ENCODE assay signal across 11 cellular contexts in the genomic region with DNA sequence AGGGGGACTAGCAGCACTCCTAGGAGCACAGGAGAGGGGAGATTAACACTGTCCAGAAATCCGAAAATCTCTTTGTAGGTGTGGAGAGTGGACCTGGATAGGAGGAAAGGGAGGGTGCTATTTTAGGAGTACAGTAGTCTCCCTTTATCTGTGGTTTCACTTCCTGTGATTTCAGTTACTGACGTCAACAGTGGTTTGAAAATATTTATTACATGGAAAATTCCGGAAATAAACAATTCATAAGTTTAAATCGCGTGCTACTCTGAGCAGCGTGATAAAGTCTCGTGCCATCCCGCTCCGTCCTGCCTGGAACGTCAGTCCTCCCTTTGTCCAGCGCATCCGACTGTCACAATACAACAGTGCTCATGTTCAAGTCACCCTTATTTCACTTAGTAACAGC. TPM values are rescaled to one million over a fixed set of nuclear protein-coding genes. Genes with fewer than 3 reads are reported as not detected.
DNase-seq lines count a peak whose midpoint lies in the region; ATAC-seq, FAIRE-seq and TF ChIP-seq lines count a peak whose summit lies in the region.
"Had no signal": no experiment of that assay in that cellular context is flagged by ENCODE, and none has a peak within 500 bp of the region (broad histone marks: within the 10 kb centered on the region; RNA-seq: fewer than 3 reads in every experiment).

No MANE protein-coding gene starts in this region.

- H3K4me3 ChIP-seq in lung (no peak overlapping the region), foreskin fibroblast (ENCODE audit: low read depth in 1 of 2, low read length in 2 of 2) (no peak overlapping the region)

- TF ChIP-seq CTCF in C4-2B (conservative IDR thresholded peaks at IDR 0.05) = no peak
- TF ChIP-seq CTCF in lung (IDR thresholded peaks at IDR 0.05; ENCODE audit: control extremely low read depth, extremely low read depth) = no peak
- no peak for TF ChIP-seq CTCF in foreskin fibroblast (IDR thresholded peaks at IDR 0.05; ENCODE audit: low read depth, low read length)

- peaks cover 4 to 6% of the 10 kb centered on the region in 2 donors for H3K4me1 ChIP-seq in lung (ENCODE audit: control insufficient read depth in 2 of 2, insufficient read depth in 2 of 2, low read length in 2 of 2)

- no peak for ATAC-seq in activated naive CD8-positive, alpha-beta T cell treated with anti-CD3 and anti-CD28 coated beads, Interleukin-2, amount 50 U/mL, for 24 hours
- ATAC-seq in lung (ENCODE audit: insufficient read depth, low FRiP score) = peak; percentile 68
- ATAC-seq in HG03097 (IDR thresholded peaks at IDR 0.05; ENCODE audit: low FRiP score, unreplicated experiment) = no peak

- H3K9me3 Mint-ChIP-seq in activated naive CD8-positive, alpha-beta T cell treated with anti-CD3 and anti-CD28 coated beads, Interleukin-2, amount 50 U/mL, for 24 hours = no peaks in the 10 kb centered on the region
- no peaks in the 10 kb centered on the region for H3K9me3 Mint-ChIP-seq in immature natural killer cell

- H3K36me3 Mint-ChIP-seq in activated naive CD8-positive, alpha-beta T cell treated with anti-CD3 and anti-CD28 coated beads, Interleukin-2, amount 50 U/mL, for 24 hours (ENCODE audit: low read depth) = no peaks in the 10 kb centered on the region
- H3K36me3 Mint-ChIP-seq in immature natural killer cell = peaks cover 5 to 8% (median 8%) of the 10 kb centered on the region in 3 donors

- H3K27ac Mint-ChIP-seq in activated naive CD8-positive, alpha-beta T cell treated with anti-CD3 and anti-CD28 coated beads, Interleukin-2, amount 50 U/mL, for 24 hours = peak overlapping the region; percentile 24
- H3K27ac Mint-ChIP-seq in immature natural killer cell = peak overlapping the region in 2 of 6 donors; percentile 8 to 54

- no peaks in the 10 kb centered on the region for H3K27me3 ChIP-seq in lung (ENCODE audit: control insufficient read depth, insufficient read depth)

- H3K36me3 ChIP-seq in lung (ENCODE audit: control insufficient read depth in 2 of 2, insufficient read depth in 2 of 2, low read length in 2 of 2) = no peaks in the 10 kb centered on the region

- H3K27ac ChIP-seq in C4-2B (peak overlapping the region; percentile 26), lung (ENCODE audit: low read depth in 1 of 2, low read length in 1 of 2) (peak overlapping the region in 1 of 2 donors; percentile 59)

- 43 to 70% methylated on average over 12 of the region's 12 CpGs for WGBS in lung, 2 donors

- no peak overlapping the region for H3K4me3 Mint-ChIP-seq in activated naive CD8-positive, alpha-beta T cell treated with anti-CD3 and anti-CD28 coated beads, Interleukin-2, amount 50 U/mL, for 24 hours
- no peak overlapping the region for H3K4me3 Mint-ChIP-seq in immature natural killer cell

- no peaks in the 10 kb centered on the region for H3K27me3 Mint-ChIP-seq in activated naive CD8-positive, alpha-beta T cell treated with anti-CD3 and anti-CD28 coated beads, Interleukin-2, amount 50 U/mL, for 24 hours
- peaks cover 0 to 12% (median 2%) of the 10 kb centered on the region in 3 donors for H3K27me3 Mint-ChIP-seq in immature natural killer cell (ENCODE audit: low read depth in 3 of 3)

- peak; percentile 64 for DNase-seq in HTR-8/SVneo (ENCODE audit: insufficient read length, low spot score)
- no peak for DNase-seq in activated naive CD8-positive, alpha-beta T cell treated with anti-CD3 and anti-CD28 coated beads, Interleukin-2, amount 50 U/mL, for 24 hours
- DNase-seq in lung (ENCODE audit: low spot score) = no peak
- no peak for DNase-seq in foreskin fibroblast
- DNase-seq in C1 segment of cervical spinal cord (lab: John Stamatoyannopoulos, UW) = no peak
- no peak for DNase-seq in immature natural killer cell
- DNase-seq: activated gamma-delta T cell, posterior cingulate gyrus, RPMI8226 had no signal

- FAIRE-seq in HTR-8/SVneo (lab: Jason Lieb, UNC) = peak; percentile 69

- H3K4me1 Mint-ChIP-seq in activated naive CD8-positive, alpha-beta T cell treated with anti-CD3 and anti-CD28 coated beads, Interleukin-2, amount 50 U/mL, for 24 hours = peaks cover 63% of the 10 kb centered on the region
- H3K4me1 Mint-ChIP-seq in immature natural killer cell = peaks cover 6 to 12% of the 10 kb centered on the region in 2 donors

- no peaks in the 10 kb centered on the region for H3K9me3 ChIP-seq in lung (ENCODE audit: control insufficient read depth in 2 of 2, insufficient read depth in 1 of 2, low read length in 1 of 2)

RNA-seq across cellular contexts. Expression of gene IL24, which starts 6.6 kb away (rescaled TPM):
- not detected for total RNA-seq in lung
- polyA plus RNA-seq in lung (1 to 10 TPM in 1 of 2 donors, under 1 TPM in 1; 0.67 to 8.7 TPM), immature natural killer cell (10 to 100 TPM in 2 of 3 donors, 1 to 10 TPM in 1; 9.3 to 21.5 (median 13.3) TPM)

RNA-seq across cellular contexts. Expression of gene IL20, which starts 25.3 kb away (rescaled TPM):
- total RNA-seq in lung = not detected
- under 1 TPM; 0.11 to 0.12 TPM for polyA plus RNA-seq in lung
- not detected for polyA plus RNA-seq in immature natural killer cell

RNA-seq across cellular contexts. Expression of gene FCMR, which starts 31.1 kb away (rescaled TPM):
- total RNA-seq in lung = 10 to 100 TPM in 1 of 2 donors, 1 to 10 TPM in 1; 8.5 to 10.5 TPM
- polyA plus RNA-seq in lung = 10 to 100 TPM in 1 of 2 donors, 1 to 10 TPM in 1; 3.6 to 13.3 TPM
- polyA plus RNA-seq in immature natural killer cell = 100 to 1,000 TPM; 255 to 454 (median 370) TPM

RNA-seq across cellular contexts. Expression of gene PIGR, which starts 55.6 kb away (rescaled TPM):
- 100 to 1,000 TPM; 381 to 845 TPM for total RNA-seq in lung
- polyA plus RNA-seq in lung = 100 to 1,000 TPM; 131 to 216 TPM
- under 1 TPM in 2 of 3 donors, not detected in 1; 0.13 to 0.25 TPM for polyA plus RNA-seq in immature natural killer cell

Comparison
In these comparisons a context has a peak if more than half of its experiments do, and no peak if none do; other contexts are left out.
1. RNA of gene FCMR, which starts 31.1 kb away (polyA plus RNA-seq): 255 to 454 TPM in immature natural killer cell; 3.6 to 13.3 TPM in lung; every median in the first group is over 10 times any median in the second.